In the genomic region with DNA sequence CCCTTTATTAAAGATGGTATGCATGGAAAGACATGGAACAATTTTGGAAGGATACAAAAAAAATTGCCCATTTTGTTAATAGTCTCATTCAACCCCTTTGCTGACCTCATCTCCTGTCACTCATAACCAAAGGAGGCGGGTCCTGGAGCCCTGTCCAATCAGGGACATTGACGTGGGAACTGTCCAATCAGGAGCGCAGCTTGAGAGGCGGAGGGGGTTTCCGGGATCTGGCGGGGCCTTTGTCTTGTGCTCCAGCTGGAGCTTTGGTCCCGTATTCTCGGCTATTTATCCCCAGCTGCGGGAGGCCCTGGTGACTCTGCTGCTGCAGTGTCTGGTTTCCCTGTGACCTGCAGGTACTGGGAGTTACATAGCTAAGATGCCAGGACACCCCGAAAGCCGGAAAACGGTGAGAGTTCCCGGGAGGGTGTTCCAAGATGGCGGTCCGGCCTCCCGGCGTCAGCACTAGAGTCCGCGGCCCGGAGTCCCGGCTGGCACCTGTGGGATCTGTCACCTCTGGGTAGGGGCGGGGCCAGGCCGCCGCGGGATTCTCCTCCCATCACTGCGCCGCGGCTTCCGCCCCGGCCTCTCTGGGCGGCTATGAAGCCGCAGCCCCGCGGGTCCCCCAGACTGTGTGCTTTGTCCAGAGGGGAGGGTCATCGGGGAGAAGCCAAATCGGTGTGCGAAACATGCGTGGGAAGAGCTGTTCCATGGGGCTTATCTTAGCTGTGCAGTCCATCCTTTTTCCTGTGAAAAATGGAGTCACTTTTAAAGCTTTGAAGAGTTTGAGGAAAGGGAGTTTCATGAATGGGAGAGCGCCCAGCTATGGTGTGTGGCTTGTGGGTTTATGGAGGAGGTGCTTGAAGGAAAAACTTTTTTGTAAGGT, we compare ENCODE assay signal across 8 cellular contexts. TPM values are rescaled to one million over a fixed set of nuclear protein-coding genes. Genes with fewer than 3 reads are reported as not detected.
A peak's percentile ranks its signal among the peaks of the same experiment; 100 is the strongest.
DNase-seq lines count a peak whose midpoint lies in the region; ATAC-seq and TF ChIP-seq lines count a peak whose summit lies in the region.

Gene ZNF678 (plus strand): TSS at position 238 of the 883 bp plus-strand sequence. CDS start 87,436 bp downstream, outside the sequence.

- DNase-seq in AG10803 (ENCODE audit: low read depth) (peak; percentile 88), NCI-H446 (lab: John Stamatoyannopoulos, UW) (peak; percentile 95), cerebellum (ENCODE audit: low spot score) (peak; percentile 96), islet precursor cell (peak; percentile 96)
- peak; percentile 82 for DNase-seq in stimulated activated CD4-positive, alpha-beta T cell treated with anti-CD3 and anti-CD28 coated beads, Interleukin-12 subunit alpha, Interleukin-12 subunit beta, amount 100 ng/mL, for 4 hours

- H3K4me3 ChIP-seq in AG10803 (ENCODE audit: low read length) = peak within 1 kb of the TSS; percentile 89

- no peak for TF ChIP-seq CTCF in AG10803 (conservative IDR thresholded peaks at IDR 0.05; ENCODE audit: low read length)

- ATAC-seq in GM19043 (IDR thresholded peaks at IDR 0.05; ENCODE audit: low read depth, unreplicated experiment) (peak; percentile 96), HG03354 (IDR thresholded peaks at IDR 0.05; ENCODE audit: poor library complexity, severe bottlenecking, unreplicated experiment) (peak; percentile 94)
- ATAC-seq in activated CD4-positive, CD25-positive, alpha-beta regulatory T cell treated with anti-CD3 and anti-CD28 coated beads, Interleukin-2, amount 50 U/mL, for 24 hours = peak; percentile 94

RNA-seq across cellular contexts. Expression of gene ZNF678, which starts in this region (rescaled TPM):
- total RNA-seq in cerebellum = 55.3 TPM

Comparison
In these comparisons a context has a peak if more than half of its experiments do, and no peak if none do; other contexts are left out.
1. Peak in every context shown above with its lines: DNase-seq, ATAC-seq and H3K4me3 ChIP-seq.